Comparison of ENCODE assay signal across 10 cellular contexts in the genomic region with DNA sequence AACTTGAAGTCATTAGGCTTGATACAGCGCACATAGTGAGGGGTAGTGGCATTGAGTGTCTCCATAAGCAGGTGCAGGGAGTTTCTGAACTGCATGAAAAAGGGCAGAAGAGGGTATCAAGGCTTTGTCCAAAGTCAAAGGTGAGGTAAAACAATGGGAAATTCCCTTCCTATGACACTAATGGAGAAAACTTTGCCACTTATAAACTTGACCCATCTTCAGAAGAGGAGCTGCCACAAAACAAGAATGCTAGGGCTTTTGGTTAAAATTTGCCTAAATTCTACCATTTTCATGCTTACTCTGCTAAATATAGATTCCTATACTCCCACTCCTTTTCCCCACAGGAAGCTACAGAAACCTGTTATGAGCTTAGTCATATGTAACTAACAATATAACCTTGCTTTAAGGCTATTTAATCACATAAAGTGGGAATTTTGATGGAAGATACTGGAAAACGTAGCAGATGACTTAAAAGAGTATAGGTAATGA.
DNase-seq lines count a peak whose midpoint lies in the region; ATAC-seq and TF ChIP-seq lines count a peak whose summit lies in the region.
"Had no signal": no experiment of that assay in that cellular context is flagged by ENCODE, and none has a peak within 500 bp of the region (broad histone marks: within the 10 kb centered on the region; RNA-seq: fewer than 3 reads in every experiment).

No MANE protein-coding gene starts in this region.

- no peak for TF ChIP-seq CTCF in testis (IDR thresholded peaks at IDR 0.05)
- TF ChIP-seq CTCF in GM10266 (IDR thresholded peaks at IDR 0.05; ENCODE audit: control insufficient read depth, insufficient read depth, low read depth, missing control alignments), result no peak
- no peak for TF ChIP-seq CTCF in tibial nerve (IDR thresholded peaks at IDR 0.05)

- TF ChIP-seq EP300 in tibial nerve (IDR thresholded peaks at IDR 0.05), result no peak

- DNase-seq in lung microvascular endothelial cell (ENCODE audit: low read depth in 2 of 2) (peak; percentile 29 to 64), testis (no peak), GM10266 (ENCODE audit: extremely low spot score) (no peak), tibial nerve (ENCODE audit: low spot score in 2 of 2) (no peak)
- DNase-seq: DMS79, NCI-H1092 had no signal

- H3K36me3 ChIP-seq in testis (ENCODE audit: low read depth, missing control alignments), result no peaks in the 10 kb centered on the region
- H3K36me3 ChIP-seq in tibial nerve, result peaks cover 0 to 80% (median 12%) of the 10 kb centered on the region in 3 donors

- intact Hi-C loops in testis (cut with DNase I; ENCODE audit: low total_unique reads), result no loop called here

- no peaks in the 10 kb centered on the region for H3K4me1 ChIP-seq in testis
- H3K4me1 ChIP-seq in tibial nerve, result no peaks in the 10 kb centered on the region

- H3K4me3 ChIP-seq in testis (no peak overlapping the region), tibial nerve (no peak overlapping the region)

- no peak for TF ChIP-seq POLR2A in testis (IDR thresholded peaks at IDR 0.05)
- TF ChIP-seq POLR2A in tibial nerve (IDR thresholded peaks at IDR 0.05), result no peak

- H3K27me3 ChIP-seq in testis, result no peaks in the 10 kb centered on the region
- H3K27me3 ChIP-seq in tibial nerve, result no peaks in the 10 kb centered on the region

- ATAC-seq in GM18870 (IDR thresholded peaks at IDR 0.05; ENCODE audit: unreplicated experiment) (peak; percentile 52), GM21825 (IDR thresholded peaks at IDR 0.05; ENCODE audit: unreplicated experiment) (peak; percentile 38), HG03520 (IDR thresholded peaks at IDR 0.05; ENCODE audit: unreplicated experiment) (peak; percentile 27), HG02970 (IDR thresholded peaks at IDR 0.05; ENCODE audit: low FRiP score, unreplicated experiment) (no peak)

- H3K27ac ChIP-seq in testis (no peak overlapping the region), tibial nerve (no peak overlapping the region)

- no peaks in the 10 kb centered on the region for H3K9me3 ChIP-seq in testis
- H3K9me3 ChIP-seq in tibial nerve, result no peaks in the 10 kb centered on the region

- WGBS in testis, 2 donors, result 86 to 92% methylated on average over 2 of the region's 2 CpGs
- 84 to 91% methylated on average over 2 of the region's 2 CpGs for WGBS in tibial nerve, 2 donors

Comparison
In these comparisons a context has a peak if more than half of its experiments do, and no peak if none do; other contexts are left out.
1. DNase-seq: peak in lung microvascular endothelial cell (2 of 2); none in testis (single experiment), GM10266 (single experiment) and tibial nerve (0 of 2).